Comparison of ENCODE assay signal across 34 cellular contexts in genomic region chr6:46764961-46765360, GRCh38. TPM values are rescaled to one million over a fixed set of nuclear protein-coding genes. Genes with fewer than 3 reads are reported as not detected.
"Had no signal": no experiment of that assay in that cellular context is flagged by ENCODE, and none has a peak within 500 bp of the region (broad histone marks: within the 10 kb centered on the region; RNA-seq: fewer than 3 reads in every experiment).

No MANE protein-coding gene starts in this region.

- ATAC-seq: esophagus mucosa, gastrocnemius medialis, heart right ventricle, left cardiac atrium, left lung, left ventricle myocardium superior, lower lobe of right lung, mucosa of descending colon had no signal

- H3K27me3 ChIP-seq: colonic mucosa, gastrocnemius medialis, left lung had no signal

- H3K36me3 ChIP-seq: colonic mucosa, esophagus squamous epithelium, gastrocnemius medialis, heart right ventricle, left lung, lower lobe of right lung had no signal

- H3K27ac Mint-ChIP-seq: mesothelial cell of epicardium had no signal

- H3K9me3 ChIP-seq: colonic mucosa, esophagus squamous epithelium, left lung, lower lobe of right lung, mucosa of descending colon had no signal

- H3K27ac ChIP-seq: colonic mucosa, dorsolateral prefrontal cortex, epithelial cell of prostate, esophagus squamous epithelium, gastrocnemius medialis, heart right ventricle, left lung, lower lobe of right lung had no signal

- H3K36me3 Mint-ChIP-seq: mesothelial cell of epicardium, naive B cell had no signal

- H3K4me3 ChIP-seq: colonic mucosa, dorsolateral prefrontal cortex, esophagus squamous epithelium, gastrocnemius medialis, heart right ventricle, left lung, lower lobe of right lung, mucosa of descending colon had no signal

- DNase-seq: colonic mucosa; cortex of kidney; dermis blood vessel endothelial cell; dorsolateral prefrontal cortex; effector CD4-positive, alpha-beta T cell; effector memory CD4-positive, alpha-beta T cell; erythroblast; esophagus squamous epithelium; foreskin fibroblast; foreskin melanocyte; gastrocnemius medialis; glutamatergic neuron; head of caudate nucleus; heart right ventricle; hippocampal formation; left cardiac atrium; left lung; left ventricle myocardium superior; lower lobe of right lung; mesenchymal stem cell; mucosa of descending colon; naive B cell had no signal

- H3K4me1 ChIP-seq: colonic mucosa, esophagus squamous epithelium, heart right ventricle, left lung, lower lobe of right lung had no signal

- H3K4me3 Mint-ChIP-seq: mesothelial cell of epicardium had no signal

- H3K4me1 Mint-ChIP-seq: mesothelial cell of epicardium, naive B cell had no signal

- FAIRE-seq: endothelial cell of umbilical vein, islet of Langerhans, keratinocyte had no signal

RNA-seq across cellular contexts. Expression of gene ANKRD66, which starts 18.2 kb away (rescaled TPM):
- total RNA-seq: colonic mucosa, dermis blood vessel endothelial cell, endothelial cell of umbilical vein, esophagus mucosa, esophagus squamous epithelium, gastrocnemius medialis, glomerular endothelial cell, heart right ventricle, kidney epithelial cell, left cardiac atrium, left ventricle myocardium superior, lower leg skin, lung microvascular endothelial cell, mesenteric fat pad, mesothelial cell of epicardium, mucosa of descending colon, myocyte had no signal
- polyA plus RNA-seq: endothelial cell of umbilical vein, heart right ventricle, keratinocyte had no signal

RNA-seq across cellular contexts. Expression of gene MEP1A, which starts 28.2 kb away (rescaled TPM):
- total RNA-seq: dermis blood vessel endothelial cell, endothelial cell of umbilical vein, esophagus mucosa, glomerular endothelial cell, heart right ventricle, kidney epithelial cell, left cardiac atrium, left lung, left ventricle myocardium superior, lower leg skin, lung microvascular endothelial cell, mesothelial cell of epicardium, myocyte had no signal
- polyA plus RNA-seq: endothelial cell of umbilical vein, heart right ventricle had no signal

RNA-seq across cellular contexts. Expression of gene PLA2G7, which starts 29.8 kb away (rescaled TPM):
- total RNA-seq: dermis blood vessel endothelial cell, endothelial cell of umbilical vein, gastrocnemius medialis, glomerular endothelial cell, lung microvascular endothelial cell, myocyte had no signal
- polyA plus RNA-seq: endothelial cell of umbilical vein had no signal
